ENCODE assay signal across 1 cellular context in the genomic region with DNA sequence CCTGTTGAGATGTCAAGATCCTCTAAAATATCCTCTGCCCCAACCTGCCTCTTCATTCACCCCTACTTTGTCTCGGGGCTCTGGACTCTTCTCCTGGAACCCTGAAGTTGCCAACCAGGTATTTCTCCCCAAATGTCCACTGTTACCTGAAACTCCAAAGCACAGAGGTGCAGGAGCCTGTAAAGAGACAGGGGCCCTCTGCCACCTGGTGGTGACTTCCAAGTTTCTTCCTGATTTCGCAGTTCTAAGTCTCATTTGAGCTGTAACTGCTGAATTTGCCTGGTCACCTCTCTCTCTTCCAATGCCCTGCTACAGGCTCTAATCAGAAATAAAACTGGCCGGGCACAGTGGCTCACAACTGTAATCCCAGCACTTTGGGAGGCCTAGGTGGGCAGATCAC.
TF ChIP-seq lines count a peak whose summit lies in the region.

No MANE protein-coding gene starts in this region.

TF ChIP-seq in HCT116, 20 proteins besides CTCF, POLR2A, EP300 and RAD21 (continued from another document):
- TF ChIP-seq, protein P1, sequence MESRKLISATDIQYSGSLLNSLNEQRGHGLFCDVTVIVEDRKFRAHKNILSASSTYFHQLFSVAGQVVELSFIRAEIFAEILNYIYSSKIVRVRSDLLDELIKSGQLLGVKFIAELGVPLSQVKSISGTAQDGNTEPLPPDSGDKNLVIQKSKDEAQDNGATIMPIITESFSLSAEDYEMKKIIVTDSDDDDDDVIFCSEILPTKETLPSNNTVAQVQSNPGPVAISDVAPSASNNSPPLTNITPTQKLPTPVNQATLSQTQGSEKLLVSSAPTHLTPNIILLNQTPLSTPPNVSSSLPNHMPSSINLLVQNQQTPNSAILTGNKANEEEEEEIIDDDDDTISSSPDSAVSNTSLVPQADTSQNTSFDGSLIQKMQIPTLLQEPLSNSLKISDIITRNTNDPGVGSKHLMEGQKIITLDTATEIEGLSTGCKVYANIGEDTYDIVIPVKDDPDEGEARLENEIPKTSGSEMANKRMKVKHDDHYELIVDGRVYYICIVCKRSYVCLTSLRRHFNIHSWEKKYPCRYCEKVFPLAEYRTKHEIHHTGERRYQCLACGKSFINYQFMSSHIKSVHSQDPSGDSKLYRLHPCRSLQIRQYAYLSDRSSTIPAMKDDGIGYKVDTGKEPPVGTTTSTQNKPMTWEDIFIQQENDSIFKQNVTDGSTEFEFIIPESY (IDR thresholded peaks at IDR 0.05; ENCODE audit: extremely low read depth, insufficient replicate concordance, low read length) = no peak
- TF ChIP-seq ELF1 (IDR thresholded peaks at IDR 0.05; ENCODE audit: borderline replicate concordance, low read depth) (no peak), YY1 (IDR thresholded peaks at IDR 0.05; ENCODE audit: extremely low read depth, insufficient replicate concordance, low read depth, low read length) (no peak), SRF (IDR thresholded peaks at IDR 0.05; ENCODE audit: low read depth) (no peak), SIN3A (IDR thresholded peaks at IDR 0.05; ENCODE audit: low read depth) (no peak), CEBPB (IDR thresholded peaks at IDR 0.05; ENCODE audit: low read depth) (no peak), JUND (IDR thresholded peaks at IDR 0.05) (no peak), EZH2 (IDR thresholded peaks at IDR 0.05) (no peak), FOSL1 (IDR thresholded peaks at IDR 0.05; ENCODE audit: low read depth) (no peak)
- TF ChIP-seq, protein P2, sequence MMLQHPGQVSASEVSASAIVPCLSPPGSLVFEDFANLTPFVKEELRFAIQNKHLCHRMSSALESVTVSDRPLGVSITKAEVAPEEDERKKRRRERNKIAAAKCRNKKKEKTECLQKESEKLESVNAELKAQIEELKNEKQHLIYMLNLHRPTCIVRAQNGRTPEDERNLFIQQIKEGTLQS (IDR thresholded peaks at IDR 0.05) = no peak
- TF ChIP-seq, protein P3, sequence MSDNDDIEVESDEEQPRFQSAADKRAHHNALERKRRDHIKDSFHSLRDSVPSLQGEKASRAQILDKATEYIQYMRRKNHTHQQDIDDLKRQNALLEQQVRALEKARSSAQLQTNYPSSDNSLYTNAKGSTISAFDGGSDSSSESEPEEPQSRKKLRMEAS (IDR thresholded peaks at IDR 0.05) = no peak
